16 cellular contexts compared by ENCODE assay signal in the genomic region with DNA sequence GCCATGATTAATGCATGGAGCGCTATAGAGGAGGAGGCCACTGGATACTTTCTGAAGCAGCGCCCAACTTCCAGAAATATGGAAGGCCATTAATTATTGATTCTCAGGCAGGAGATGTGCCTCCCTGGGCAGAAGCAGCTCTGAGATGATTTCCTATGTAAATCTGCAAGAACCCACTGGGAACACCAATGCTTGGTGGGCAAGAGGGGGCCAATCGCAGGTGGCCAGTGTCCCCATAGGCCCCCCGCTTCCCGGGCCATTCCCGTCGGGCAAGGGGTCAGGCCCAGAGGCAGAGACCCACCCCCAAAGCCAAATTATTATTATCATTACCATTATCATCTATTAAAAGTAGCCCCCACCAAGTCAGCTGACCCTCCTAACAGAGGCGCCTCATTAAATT.
A peak's percentile ranks its signal among the peaks of the same experiment; 100 is the strongest.
DNase-seq lines count a peak whose midpoint lies in the region; ATAC-seq, FAIRE-seq and TF ChIP-seq lines count a peak whose summit lies in the region.
"Had no signal": no experiment of that assay in that cellular context is flagged by ENCODE, and none has a peak within 500 bp of the region (broad histone marks: within the 10 kb centered on the region; RNA-seq: fewer than 3 reads in every experiment).

No MANE protein-coding gene starts in this region.

- intact Hi-C loops in vagina (cut with DNase I) = no loop called here

- no peak overlapping the region for H2AFZ ChIP-seq in SK-N-SH (ENCODE audit: low read depth)

- H3K9me3 ChIP-seq in SK-N-SH (no peaks in the 10 kb centered on the region), vagina (no peaks in the 10 kb centered on the region)
- H3K9me3 ChIP-seq: BLaER1, Caco-2 had no signal

- H3K9me2 ChIP-seq in SK-N-SH = no peaks in the 10 kb centered on the region

- TF ChIP-seq RAD21 in SK-N-SH (IDR thresholded peaks at IDR 0.05; ENCODE audit: low read length) = no peak

- H3K4me2 ChIP-seq in SK-N-SH = no peak overlapping the region
- H3K4me2 ChIP-seq: BLaER1 had no signal

- H3K27ac ChIP-seq in SK-N-SH (ENCODE audit: low read depth in 2 of 2, low read length in 1 of 2) (peak overlapping the region; percentile 6 to 99; a peak in 3 of 4 replicates), vagina (no peak overlapping the region)
- H3K27ac ChIP-seq: 22Rv1, BLaER1 had no signal

- CTCF ChIA-PET in SK-N-SH (lab: Yijun Ruan, JAX) = interaction anchor here (1.0 to 2.9 kb wide), 13 partner anchors 8 to 907 kb away, joined by 3 to 11 read pairs (median 4); no protein-coding TSS in a partner anchor

- POLR2A ChIA-PET in SK-N-SH (lab: Yijun Ruan, JAX) = interaction anchor here (1.2 to 2.8 kb wide), 6 partner anchors 10 to 215 kb away, joined by 3 to 17 read pairs (median 4); no protein-coding TSS in a partner anchor

- peaks cover 0 to 24% (median 0%) of the 10 kb centered on the region in 5 experiments for H3K9me3 Mint-ChIP-seq in brain
- H3K9me3 Mint-ChIP-seq: CD8-positive, alpha-beta memory T cell had no signal

- H3K27me3 Mint-ChIP-seq in brain = peaks cover 5% of the 10 kb centered on the region

- H3K27ac Mint-ChIP-seq in brain = peak overlapping the region in 3 of 5 experiments; percentile 65 to 95 (median 87)

- WGBS in SK-N-SH (ENCODE audit: low lambda C conversion rate) = 90% methylated on average over 8 of the region's 8 CpGs

- no peaks in the 10 kb centered on the region for H3F3A ChIP-seq in SK-N-SH (replicated peaks; ENCODE audit: insufficient read depth)

- peak; percentile 29 for DNase-seq in SK-N-SH
- peak; percentile 18 for DNase-seq in left lobe of liver (ENCODE audit: low spot score)
- peak; percentile 22 to 52 for DNase-seq in vagina (ENCODE audit: extremely low spot score in 2 of 2)
- no peak for DNase-seq in stimulated activated CD4-positive, alpha-beta T cell treated with anti-CD3 and anti-CD28 coated beads, Interleukin-4, amount 100 ng/mL, for 24 hours
- DNase-seq in H54 (ENCODE audit: insufficient read length, low spot score) = no peak
- DNase-seq: AML-193; Caco-2; CD8-positive, alpha-beta memory T cell; DND-41; GDM1; H7 had no signal

- H3K9ac ChIP-seq in SK-N-SH = no peak overlapping the region
- H3K9ac ChIP-seq: BLaER1 had no signal

- no peaks in the 10 kb centered on the region for H4K20me1 ChIP-seq in SK-N-SH (ENCODE audit: insufficient read depth)
- H4K20me1 ChIP-seq: BLaER1 had no signal

- H3K27me3 ChIP-seq in SK-N-SH (ENCODE audit: insufficient read depth) (no peaks in the 10 kb centered on the region), vagina (no peaks in the 10 kb centered on the region)
- H3K27me3 ChIP-seq: BLaER1 had no signal

- H3K36me3 Mint-ChIP-seq in brain = no peaks in the 10 kb centered on the region
- H3K36me3 Mint-ChIP-seq: CD8-positive, alpha-beta memory T cell had no signal

- TF ChIP-seq CTCF in SK-N-SH (IDR thresholded peaks at IDR 0.05) (no peak), brain (conservative IDR thresholded peaks at IDR 0.05) (no peak), vagina (IDR thresholded peaks at IDR 0.05) (no peak)

- no peak for TF ChIP-seq EP300 in SK-N-SH (IDR thresholded peaks at IDR 0.05; ENCODE audit: borderline replicate concordance in 1 of 2, low read depth in 1 of 2, low read length in 1 of 2)

- ATAC-seq in SK-N-SH treated with all-trans-retinoic acid at 6 μM for 48 hours = no peak
- ATAC-seq in left lobe of liver = no peak
- no peak for ATAC-seq in HG02642 (IDR thresholded peaks at IDR 0.05; ENCODE audit: poor library complexity, unreplicated experiment)

- H3K4me1 Mint-ChIP-seq in brain = peaks cover 50% of the 10 kb centered on the region
- H3K4me1 Mint-ChIP-seq: CD8-positive, alpha-beta memory T cell had no signal

- H3K4me1 ChIP-seq in SK-N-SH (ENCODE audit: control insufficient read depth in 1 of 2, insufficient read depth in 2 of 2, low read depth in 1 of 2, low read length in 1 of 2) (peaks cover 0 to 39% of the 10 kb centered on the region in 2 experiments; a peak in 2 of 4 replicates), vagina (no peaks in the 10 kb centered on the region)
- H3K4me1 ChIP-seq: BLaER1, Caco-2 had no signal

- H3K4me3 ChIP-seq in SK-N-SH (ENCODE audit: low read depth in 2 of 2, low read length in 1 of 2) = no peak overlapping the region
- no peak overlapping the region for H3K4me3 ChIP-seq in vagina
- H3K4me3 ChIP-seq: BLaER1 had no signal

- H3K4me3 Mint-ChIP-seq in brain = no peak overlapping the region
- H3K4me3 Mint-ChIP-seq: CD8-positive, alpha-beta memory T cell had no signal

- H3K36me3 ChIP-seq in SK-N-SH (replicated peaks in 1 of 2; ENCODE audit: control insufficient read depth in 1 of 2, insufficient read depth in 2 of 2, low read length in 1 of 2) (no peaks in the 10 kb centered on the region), vagina (no peaks in the 10 kb centered on the region)
- H3K36me3 ChIP-seq: BLaER1 had no signal

- H3K79me2 ChIP-seq in SK-N-SH (ENCODE audit: insufficient read depth) = no peaks in the 10 kb centered on the region

- TF ChIP-seq POLR2A in vagina (IDR thresholded peaks at IDR 0.05) (no peak), H54 (IDR thresholded peaks at IDR 0.05; ENCODE audit: low read depth, low read length) (no peak)

- no peak for FAIRE-seq in H54 (lab: Jason Lieb, UNC)

TF ChIP-seq in SK-N-SH, 30 proteins besides CTCF, POLR2A, EP300 and RAD21:
- TF ChIP-seq RFX5 (IDR thresholded peaks at IDR 0.05; ENCODE audit: low read length) = no peak
- no peak for TF ChIP-seq GATA2 (CRISPR knock-in tag; IDR thresholded peaks at IDR 0.05)
- TF ChIP-seq, protein P1, sequence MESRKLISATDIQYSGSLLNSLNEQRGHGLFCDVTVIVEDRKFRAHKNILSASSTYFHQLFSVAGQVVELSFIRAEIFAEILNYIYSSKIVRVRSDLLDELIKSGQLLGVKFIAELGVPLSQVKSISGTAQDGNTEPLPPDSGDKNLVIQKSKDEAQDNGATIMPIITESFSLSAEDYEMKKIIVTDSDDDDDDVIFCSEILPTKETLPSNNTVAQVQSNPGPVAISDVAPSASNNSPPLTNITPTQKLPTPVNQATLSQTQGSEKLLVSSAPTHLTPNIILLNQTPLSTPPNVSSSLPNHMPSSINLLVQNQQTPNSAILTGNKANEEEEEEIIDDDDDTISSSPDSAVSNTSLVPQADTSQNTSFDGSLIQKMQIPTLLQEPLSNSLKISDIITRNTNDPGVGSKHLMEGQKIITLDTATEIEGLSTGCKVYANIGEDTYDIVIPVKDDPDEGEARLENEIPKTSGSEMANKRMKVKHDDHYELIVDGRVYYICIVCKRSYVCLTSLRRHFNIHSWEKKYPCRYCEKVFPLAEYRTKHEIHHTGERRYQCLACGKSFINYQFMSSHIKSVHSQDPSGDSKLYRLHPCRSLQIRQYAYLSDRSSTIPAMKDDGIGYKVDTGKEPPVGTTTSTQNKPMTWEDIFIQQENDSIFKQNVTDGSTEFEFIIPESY (IDR thresholded peaks at IDR 0.05; ENCODE audit: borderline replicate concordance, low read depth) = no peak
- TF ChIP-seq NRF1 (IDR thresholded peaks at IDR 0.05; ENCODE audit: low read depth, low read length) = no peak
- TF ChIP-seq JUND (IDR thresholded peaks at IDR 0.05) = no peak
- TF ChIP-seq, protein P2, sequence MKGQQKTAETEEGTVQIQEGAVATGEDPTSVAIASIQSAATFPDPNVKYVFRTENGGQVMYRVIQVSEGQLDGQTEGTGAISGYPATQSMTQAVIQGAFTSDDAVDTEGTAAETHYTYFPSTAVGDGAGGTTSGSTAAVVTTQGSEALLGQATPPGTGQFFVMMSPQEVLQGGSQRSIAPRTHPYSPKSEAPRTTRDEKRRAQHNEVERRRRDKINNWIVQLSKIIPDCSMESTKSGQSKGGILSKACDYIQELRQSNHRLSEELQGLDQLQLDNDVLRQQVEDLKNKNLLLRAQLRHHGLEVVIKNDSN (IDR thresholded peaks at IDR 0.05; ENCODE audit: borderline replicate concordance, low read depth) = no peak
- TF ChIP-seq ELF1 (IDR thresholded peaks at IDR 0.05) = no peak

TF ChIP-seq in SK-N-SH treated with all-trans-retinoic acid at 6 μM for 48 hours, 23 proteins besides CTCF, POLR2A, EP300 and RAD21 (continues in another document):
- TF ChIP-seq, protein P3, sequence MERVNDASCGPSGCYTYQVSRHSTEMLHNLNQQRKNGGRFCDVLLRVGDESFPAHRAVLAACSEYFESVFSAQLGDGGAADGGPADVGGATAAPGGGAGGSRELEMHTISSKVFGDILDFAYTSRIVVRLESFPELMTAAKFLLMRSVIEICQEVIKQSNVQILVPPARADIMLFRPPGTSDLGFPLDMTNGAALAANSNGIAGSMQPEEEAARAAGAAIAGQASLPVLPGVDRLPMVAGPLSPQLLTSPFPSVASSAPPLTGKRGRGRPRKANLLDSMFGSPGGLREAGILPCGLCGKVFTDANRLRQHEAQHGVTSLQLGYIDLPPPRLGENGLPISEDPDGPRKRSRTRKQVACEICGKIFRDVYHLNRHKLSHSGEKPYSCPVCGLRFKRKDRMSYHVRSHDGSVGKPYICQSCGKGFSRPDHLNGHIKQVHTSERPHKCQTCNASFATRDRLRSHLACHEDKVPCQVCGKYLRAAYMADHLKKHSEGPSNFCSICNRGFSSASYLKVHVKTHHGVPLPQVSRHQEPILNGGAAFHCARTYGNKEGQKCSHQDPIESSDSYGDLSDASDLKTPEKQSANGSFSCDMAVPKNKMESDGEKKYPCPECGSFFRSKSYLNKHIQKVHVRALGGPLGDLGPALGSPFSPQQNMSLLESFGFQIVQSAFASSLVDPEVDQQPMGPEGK (CRISPR knock-in tag; IDR thresholded peaks at IDR 0.05; ENCODE audit: borderline replicate concordance) = no peak
- TF ChIP-seq, protein P4, sequence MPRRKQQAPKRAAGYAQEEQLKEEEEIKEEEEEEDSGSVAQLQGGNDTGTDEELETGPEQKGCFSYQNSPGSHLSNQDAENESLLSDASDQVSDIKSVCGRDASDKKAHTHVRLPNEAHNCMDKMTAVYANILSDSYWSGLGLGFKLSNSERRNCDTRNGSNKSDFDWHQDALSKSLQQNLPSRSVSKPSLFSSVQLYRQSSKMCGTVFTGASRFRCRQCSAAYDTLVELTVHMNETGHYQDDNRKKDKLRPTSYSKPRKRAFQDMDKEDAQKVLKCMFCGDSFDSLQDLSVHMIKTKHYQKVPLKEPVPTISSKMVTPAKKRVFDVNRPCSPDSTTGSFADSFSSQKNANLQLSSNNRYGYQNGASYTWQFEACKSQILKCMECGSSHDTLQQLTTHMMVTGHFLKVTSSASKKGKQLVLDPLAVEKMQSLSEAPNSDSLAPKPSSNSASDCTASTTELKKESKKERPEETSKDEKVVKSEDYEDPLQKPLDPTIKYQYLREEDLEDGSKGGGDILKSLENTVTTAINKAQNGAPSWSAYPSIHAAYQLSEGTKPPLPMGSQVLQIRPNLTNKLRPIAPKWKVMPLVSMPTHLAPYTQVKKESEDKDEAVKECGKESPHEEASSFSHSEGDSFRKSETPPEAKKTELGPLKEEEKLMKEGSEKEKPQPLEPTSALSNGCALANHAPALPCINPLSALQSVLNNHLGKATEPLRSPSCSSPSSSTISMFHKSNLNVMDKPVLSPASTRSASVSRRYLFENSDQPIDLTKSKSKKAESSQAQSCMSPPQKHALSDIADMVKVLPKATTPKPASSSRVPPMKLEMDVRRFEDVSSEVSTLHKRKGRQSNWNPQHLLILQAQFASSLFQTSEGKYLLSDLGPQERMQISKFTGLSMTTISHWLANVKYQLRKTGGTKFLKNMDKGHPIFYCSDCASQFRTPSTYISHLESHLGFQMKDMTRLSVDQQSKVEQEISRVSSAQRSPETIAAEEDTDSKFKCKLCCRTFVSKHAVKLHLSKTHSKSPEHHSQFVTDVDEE (CRISPR knock-in tag; IDR thresholded peaks at IDR 0.05) = no peak
- TF ChIP-seq CSDC2 (CRISPR knock-in tag; IDR thresholded peaks at IDR 0.05) (no peak), ZNF565 (CRISPR knock-in tag; conservative IDR thresholded peaks at IDR 0.05; ENCODE audit: low read depth) (no peak)

Comparison
In these comparisons a context has a peak if more than half of its experiments do, and no peak if none do; other contexts are left out.
1. DNase-seq: peak in SK-N-SH (single experiment), left lobe of liver (single experiment) and vagina (2 of 2); none in stimulated activated CD4-positive, alpha-beta T cell treated with anti-CD3 and anti-CD28 coated beads, Interleukin-4, amount 100 ng/mL, for 24 hours (single experiment) and H54 (single experiment).